In genomic region chr12:78929075-78929418, GRCh38 we compare ENCODE assay signal across 17 cellular contexts.
A peak's percentile ranks its signal among the peaks of the same experiment; 100 is the strongest.
DNase-seq lines count a peak whose midpoint lies in the region; ATAC-seq and TF ChIP-seq lines count a peak whose summit lies in the region.
"Had no signal": no experiment of that assay in that cellular context is flagged by ENCODE, and none has a peak within 500 bp of the region (broad histone marks: within the 10 kb centered on the region; RNA-seq: fewer than 3 reads in every experiment).

No MANE protein-coding gene starts in this region.

- H3K9me3 Mint-ChIP-seq in MCF 10A (ENCODE audit: unreplicated experiment): no peaks in the 10 kb centered on the region
- H3K9me3 Mint-ChIP-seq: GM23338 had no signal

- TF ChIP-seq POLR2A in breast epithelium (IDR thresholded peaks at IDR 0.05): no peak

- no peak overlapping the region for H2AFZ ChIP-seq in PC-9
- no peak overlapping the region for H2AFZ ChIP-seq in mammary epithelial cell (ENCODE audit: low read depth, low read length)
- H2AFZ ChIP-seq in smooth muscle cell (ENCODE audit: low read depth): no peak overlapping the region
- H2AFZ ChIP-seq: GM23338 had no signal

- in situ Hi-C loops in mammary epithelial cell (cut with MboI; ENCODE audit: low sequenced_read_pairs in 2 of 2): no loop called here

- no peaks in the 10 kb centered on the region for H3K9me3 ChIP-seq in breast epithelium
- no peaks in the 10 kb centered on the region for H3K9me3 ChIP-seq in PC-9 (ENCODE audit: insufficient read depth, low read depth)
- no peaks in the 10 kb centered on the region for H3K9me3 ChIP-seq in mammary epithelial cell (replicated peaks; ENCODE audit: insufficient read depth, low read length)
- H3K9me3 ChIP-seq in smooth muscle cell (replicated peaks; ENCODE audit: low read depth): no peaks in the 10 kb centered on the region
- H3K9me3 ChIP-seq: Caco-2, Peyer's patch had no signal

- peaks cover 10% of the 10 kb centered on the region for H3K4me1 Mint-ChIP-seq in MCF 10A (ENCODE audit: insufficient read depth, unreplicated experiment)

- peak; percentile 46 for DNase-seq in MCF 10A (ENCODE audit: unreplicated experiment)
- no peak for DNase-seq in breast epithelium (ENCODE audit: low spot score in 2 of 2)
- no peak for DNase-seq in PC-9
- peak; percentile 85 for DNase-seq in mammary epithelial cell
- DNase-seq in smooth muscle cell (lab: John Stamatoyannopoulos, UW; ENCODE audit: unreplicated experiment): no peak
- DNase-seq in HPDE6-E6E7 (ENCODE audit: extremely low spot score): no peak
- no peak for DNase-seq in NCI-H2081 treated with DMSO at 0.1 percent for 48 hours (lab: John Stamatoyannopoulos, UW)
- DNase-seq: Caco-2; CD4-positive, alpha-beta T cell; DMS153; NCI-H187; NCI-H526 treated with DMSO at 0.1 percent for 48 hours; Peyer's patch had no signal

- intact Hi-C loops in MCF 10A (cut with micrococcal nuclease) (loop anchor here (2.0 kb wide), 1 partner anchor 66 kb away; no protein-coding TSS in a partner anchor), breast epithelium (cut with DNase I; ENCODE audit: low total_unique reads) (no loop called here), PC-9 (cut with micrococcal nuclease; ENCODE audit: unreplicated experiment) (no loop called here), mammary epithelial cell (cut with micrococcal nuclease) (no loop called here)

- H4K20me1 ChIP-seq in PC-9 (ENCODE audit: insufficient read depth) (no peaks in the 10 kb centered on the region), mammary epithelial cell (ENCODE audit: insufficient read depth, low read length) (no peaks in the 10 kb centered on the region), smooth muscle cell (ENCODE audit: low read depth) (no peaks in the 10 kb centered on the region)

- H3K79me2 ChIP-seq in PC-9 (ENCODE audit: low read depth): no peaks in the 10 kb centered on the region
- H3K79me2 ChIP-seq in mammary epithelial cell (ENCODE audit: insufficient read depth, low read length): no peaks in the 10 kb centered on the region
- no peaks in the 10 kb centered on the region for H3K79me2 ChIP-seq in smooth muscle cell (ENCODE audit: low read depth)

- H3K9ac ChIP-seq in mammary epithelial cell (ENCODE audit: insufficient read depth, low read length) (peak overlapping the region; percentile 60), smooth muscle cell (ENCODE audit: low read depth) (no peak overlapping the region)

- H3K36me3 ChIP-seq in breast epithelium (no peaks in the 10 kb centered on the region), PC-9 (ENCODE audit: low read depth) (no peaks in the 10 kb centered on the region), mammary epithelial cell (ENCODE audit: insufficient read depth, low read length) (peaks cover 2% of the 10 kb centered on the region), smooth muscle cell (ENCODE audit: low read depth) (no peaks in the 10 kb centered on the region)
- H3K36me3 ChIP-seq: Peyer's patch had no signal

- no peaks in the 10 kb centered on the region for H3F3A ChIP-seq in PC-9 (ENCODE audit: insufficient read depth, low read depth)
- H3F3A ChIP-seq in smooth muscle cell (ENCODE audit: low read depth): no peaks in the 10 kb centered on the region

- POLR2A ChIA-PET in MCF 10A (lab: Yijun Ruan, JAX) (no interaction called here), PC-9 (lab: Charles Lee; ENCODE audit: unreplicated experiment) (interaction anchor here (0.6 kb wide), 1 partner anchor 201 kb away, joined by 3 read pairs; no protein-coding TSS in a partner anchor)

- ATAC-seq in HG02642 (IDR thresholded peaks at IDR 0.05; ENCODE audit: poor library complexity, unreplicated experiment): no peak
- ATAC-seq: GM23338, K562 had no signal

- H3K4me3 Mint-ChIP-seq in MCF 10A (ENCODE audit: unreplicated experiment): no peak overlapping the region
- H3K4me3 Mint-ChIP-seq: CD4-positive, alpha-beta T cell; GM23338 had no signal

- H3K27ac Mint-ChIP-seq in MCF 10A (ENCODE audit: low read depth, unreplicated experiment): peak overlapping the region; percentile 76
- H3K27ac Mint-ChIP-seq: CD4-positive, alpha-beta T cell had no signal

- no peaks in the 10 kb centered on the region for H3K9me2 ChIP-seq in PC-9 (ENCODE audit: insufficient read depth)

- H3K4me1 ChIP-seq in breast epithelium (no peaks in the 10 kb centered on the region), PC-9 (replicated peaks; ENCODE audit: insufficient read depth) (no peaks in the 10 kb centered on the region), mammary epithelial cell (ENCODE audit: insufficient read depth, low read length) (peaks cover 18% of the 10 kb centered on the region), smooth muscle cell (ENCODE audit: low read depth) (peaks cover 3% of the 10 kb centered on the region)
- H3K4me1 ChIP-seq: Caco-2, Peyer's patch had no signal

- WGBS in mammary epithelial cell (ENCODE audit: low coverage, missing lambda C conversion rate): 0% methylated on average over 3 of the region's 7 CpGs
- WGBS in smooth muscle cell (ENCODE audit: low lambda C conversion rate): 79% methylated on average over 7 of the region's 7 CpGs

- H3K27ac ChIP-seq in breast epithelium: no peak overlapping the region
- peak overlapping the region; percentile 54; the same call in 1 of the 2 replicates for H3K27ac ChIP-seq in PC-9
- peak overlapping the region; percentile 97 for H3K27ac ChIP-seq in mammary epithelial cell (ENCODE audit: insufficient read depth, low read depth, low read length)
- peak overlapping the region; percentile 72 for H3K27ac ChIP-seq in smooth muscle cell (ENCODE audit: low read depth)
- H3K27ac ChIP-seq: 22Rv1, Peyer's patch had no signal

- H3K36me3 Mint-ChIP-seq in MCF 10A (ENCODE audit: insufficient read depth, unreplicated experiment): no peaks in the 10 kb centered on the region

- TF ChIP-seq CTCF in MCF 10A (IDR thresholded peaks at IDR 0.05; ENCODE audit: unreplicated experiment) (no peak), breast epithelium (IDR thresholded peaks at IDR 0.05) (no peak), PC-9 (conservative IDR thresholded peaks at IDR 0.05) (no peak), mammary epithelial cell (conservative IDR thresholded peaks at IDR 0.05 in 1 of 2, IDR thresholded peaks at IDR 0.05 in 1 of 2; ENCODE audit: extremely low read depth in 1 of 2, insufficient read depth in 1 of 2, low read depth in 1 of 2, low read length in 2 of 2) (no peak), smooth muscle cell (IDR thresholded peaks at IDR 0.05; ENCODE audit: borderline replicate concordance, insufficient read depth, poor library complexity, severe bottlenecking) (no peak)

- no peak overlapping the region for H3K4me3 ChIP-seq in breast epithelium
- H3K4me3 ChIP-seq in PC-9: no peak overlapping the region
- no peak overlapping the region for H3K4me3 ChIP-seq in mammary epithelial cell (replicated peaks in 1 of 3; ENCODE audit: insufficient read depth in 1 of 3, low read depth in 2 of 3, low read length in 3 of 3)
- no peak overlapping the region for H3K4me3 ChIP-seq in smooth muscle cell
- H3K4me3 ChIP-seq: GM23338, K562, Peyer's patch had no signal

- H3K4me2 ChIP-seq in PC-9 (no peak overlapping the region), mammary epithelial cell (ENCODE audit: insufficient read depth, low read depth, low read length) (peak overlapping the region; percentile 59), smooth muscle cell (no peak overlapping the region)
- H3K4me2 ChIP-seq: GM23338 had no signal

- BruUV-seq in MCF 10A (replicated peaks; lab: Mats Ljungman, UMichigan) (no TSS peak), PC-9 (replicated peaks; lab: Mats Ljungman, UMichigan) (no TSS peak), mammary epithelial cell (replicated peaks; lab: Mats Ljungman, UMichigan) (no TSS peak)

- H3K27me3 Mint-ChIP-seq in MCF 10A (ENCODE audit: insufficient read depth, unreplicated experiment): no peaks in the 10 kb centered on the region
- H3K27me3 Mint-ChIP-seq: CD4-positive, alpha-beta T cell had no signal

- dilution Hi-C loops in mammary epithelial cell (cut with HindIII; ENCODE audit: low sequenced_read_pairs): no loop called here

- CTCF ChIA-PET in MCF 10A (lab: Yijun Ruan, JAX) (interaction anchor here (0.6 kb wide), 2 partner anchors 66 to 307 kb away, joined by 3 read pairs; no protein-coding TSS in a partner anchor), PC-9 (lab: Charles Lee) (no interaction called here), mammary epithelial cell (lab: Charles Lee; ENCODE audit: low non-redundant PET) (no interaction called here)

- no peaks in the 10 kb centered on the region for H3K27me3 ChIP-seq in breast epithelium
- no peaks in the 10 kb centered on the region for H3K27me3 ChIP-seq in PC-9 (ENCODE audit: insufficient read depth, low read depth)
- no peaks in the 10 kb centered on the region for H3K27me3 ChIP-seq in mammary epithelial cell (ENCODE audit: insufficient read depth, low read length)
- H3K27me3 ChIP-seq in smooth muscle cell (ENCODE audit: low read depth): no peaks in the 10 kb centered on the region
- H3K27me3 ChIP-seq: Peyer's patch had no signal

Comparison
In these comparisons a context has a peak if more than half of its experiments do, and no peak if none do; other contexts are left out.
1. DNase-seq: peak in MCF 10A (single experiment) and mammary epithelial cell (single experiment); none in breast epithelium (0 of 2), PC-9 (0 of 2), smooth muscle cell (single experiment), HPDE6-E6E7 (single experiment) and NCI-H2081 treated with DMSO at 0.1 percent for 48 hours (single experiment).
2. H3K27ac ChIP-seq: peak in PC-9 (single experiment), mammary epithelial cell (single experiment) and smooth muscle cell (single experiment); none in breast epithelium (0 of 2).